ENCODE assay signal across 8 cellular contexts in genomic region chr14:103847439-103847953, GRCh38. TPM values are rescaled to one million over a fixed set of nuclear protein-coding genes. Genes with fewer than 3 reads are reported as not detected.
DNase-seq lines count a peak whose midpoint lies in the region; ATAC-seq and TF ChIP-seq lines count a peak whose summit lies in the region.

Gene PPP1R13B, minus strand, starts transcription at chr14:103847575. Its CDS starts 268 bp downstream, at chr14:103847307.

- H3K9me3 ChIP-seq in naive thymus-derived CD4-positive, alpha-beta T cell (ENCODE audit: control insufficient read depth in 2 of 3, low read length in 3 of 3), result no peaks in the 10 kb centered on the region

- POLR2A ChIA-PET in naive thymus-derived CD4-positive, alpha-beta T cell (lab: Charles Lee), result interaction anchor here (1.5 kb wide), 1 partner anchor 57 kb away, joined by 3 read pairs; no protein-coding TSS in a partner anchor

- peak within 1 kb of the TSS; percentile 51 for H3K27ac Mint-ChIP-seq in activated T-helper 1 cell treated with anti-CD3 and anti-CD28 coated beads, Interleukin-12 subunit alpha, Interleukin-12 subunit beta, Interleukin-2, Interleukin-4 antibody, amounts not matched to agents 30 ng/mL and 10 ng/mL and 1 ng/mL, durations not matched to agents 14 hours and 24 hours and 36 hours
- H3K27ac Mint-ChIP-seq in naive thymus-derived CD4-positive, alpha-beta T cell, result peak within 1 kb of the TSS; percentile 60 to 92 (median 79)
- peak within 1 kb of the TSS; percentile 20 for H3K27ac Mint-ChIP-seq in stimulated activated effector memory CD8-positive, alpha-beta T cell treated with anti-CD3 and anti-CD28 coated beads, Interleukin-12 subunit alpha, Interleukin-12 subunit beta, amount 100 ng/mL, for 72 hours

- peaks cover 15% of the 10 kb centered on the region for H3K4me1 Mint-ChIP-seq in activated T-helper 1 cell treated with anti-CD3 and anti-CD28 coated beads, Interleukin-12 subunit alpha, Interleukin-12 subunit beta, Interleukin-2, Interleukin-4 antibody, amounts not matched to agents 30 ng/mL and 10 ng/mL and 1 ng/mL, durations not matched to agents 14 hours and 24 hours and 36 hours (ENCODE audit: low read depth)
- peaks cover 11 to 24% (median 17%) of the 10 kb centered on the region in 7 donors for H3K4me1 Mint-ChIP-seq in naive thymus-derived CD4-positive, alpha-beta T cell
- peaks cover 9% of the 10 kb centered on the region for H3K4me1 Mint-ChIP-seq in stimulated activated effector memory CD8-positive, alpha-beta T cell treated with anti-CD3 and anti-CD28 coated beads, Interleukin-12 subunit alpha, Interleukin-12 subunit beta, amount 100 ng/mL, for 72 hours

- H3K4me1 ChIP-seq in naive thymus-derived CD4-positive, alpha-beta T cell (ENCODE audit: control insufficient read depth in 2 of 2, insufficient read depth in 2 of 2, low read length in 2 of 2), result no peaks in the 10 kb centered on the region

- no peaks in the 10 kb centered on the region for H3K9me3 Mint-ChIP-seq in activated T-helper 1 cell treated with anti-CD3 and anti-CD28 coated beads, Interleukin-12 subunit alpha, Interleukin-12 subunit beta, Interleukin-2, Interleukin-4 antibody, amounts not matched to agents 30 ng/mL and 10 ng/mL and 1 ng/mL, durations not matched to agents 14 hours and 24 hours and 36 hours
- H3K9me3 Mint-ChIP-seq in naive thymus-derived CD4-positive, alpha-beta T cell, result peaks cover 0 to 2% (median 0%) of the 10 kb centered on the region in 11 donors
- no peaks in the 10 kb centered on the region for H3K9me3 Mint-ChIP-seq in stimulated activated effector memory CD8-positive, alpha-beta T cell treated with anti-CD3 and anti-CD28 coated beads, Interleukin-12 subunit alpha, Interleukin-12 subunit beta, amount 100 ng/mL, for 72 hours

- no peaks in the 10 kb centered on the region for H3K36me3 Mint-ChIP-seq in activated T-helper 1 cell treated with anti-CD3 and anti-CD28 coated beads, Interleukin-12 subunit alpha, Interleukin-12 subunit beta, Interleukin-2, Interleukin-4 antibody, amounts not matched to agents 30 ng/mL and 10 ng/mL and 1 ng/mL, durations not matched to agents 14 hours and 24 hours and 36 hours (ENCODE audit: low read depth)
- H3K36me3 Mint-ChIP-seq in naive thymus-derived CD4-positive, alpha-beta T cell, result peaks cover 0 to 5% (median 2%) of the 10 kb centered on the region in 5 donors
- H3K36me3 Mint-ChIP-seq in stimulated activated effector memory CD8-positive, alpha-beta T cell treated with anti-CD3 and anti-CD28 coated beads, Interleukin-12 subunit alpha, Interleukin-12 subunit beta, amount 100 ng/mL, for 72 hours, result peaks cover 12% of the 10 kb centered on the region

- peaks cover 20% of the 10 kb centered on the region for H3K27me3 Mint-ChIP-seq in activated T-helper 1 cell treated with anti-CD3 and anti-CD28 coated beads, Interleukin-12 subunit alpha, Interleukin-12 subunit beta, Interleukin-2, Interleukin-4 antibody, amounts not matched to agents 30 ng/mL and 10 ng/mL and 1 ng/mL, durations not matched to agents 14 hours and 24 hours and 36 hours (ENCODE audit: insufficient read depth)
- H3K27me3 Mint-ChIP-seq in naive thymus-derived CD4-positive, alpha-beta T cell, result peaks cover 0 to 36% (median 0%) of the 10 kb centered on the region in 5 donors

- H3K27ac ChIP-seq in naive thymus-derived CD4-positive, alpha-beta T cell (ENCODE audit: low read depth, low read length), result peak within 1 kb of the TSS; percentile 67

- ATAC-seq in GM21526 (IDR thresholded peaks at IDR 0.05; ENCODE audit: low FRiP score, unreplicated experiment), result peak; percentile 82
- ATAC-seq in naive thymus-derived CD4-positive, alpha-beta T cell, result peak; percentile 99
- peak; percentile 95 for ATAC-seq in stimulated activated effector memory CD8-positive, alpha-beta T cell treated with anti-CD3 and anti-CD28 coated beads, Interleukin-12 subunit alpha, Interleukin-12 subunit beta, amount 100 ng/mL, for 72 hours

- CTCF ChIA-PET in naive thymus-derived CD4-positive, alpha-beta T cell (lab: Charles Lee), result no interaction called here

- DNase-seq in DMS 273 (lab: John Stamatoyannopoulos, UW; ENCODE audit: unreplicated experiment), result peak; percentile 97
- peak; percentile 95 for DNase-seq in HuH-7.5 (ENCODE audit: low spot score)
- peak; percentile 87 for DNase-seq in activated T-helper 1 cell treated with anti-CD3 and anti-CD28 coated beads, Interleukin-12 subunit alpha, Interleukin-12 subunit beta, Interleukin-2, Interleukin-4 antibody, amounts not matched to agents 30 ng/mL and 10 ng/mL and 1 ng/mL, durations not matched to agents 14 hours and 24 hours and 36 hours (ENCODE audit: low spot score)
- peak; percentile 80 for DNase-seq in fibroblast of gingiva (ENCODE audit: low read depth)
- peak; percentile 85 to 97 (median 91) for DNase-seq in naive thymus-derived CD4-positive, alpha-beta T cell
- DNase-seq in stimulated activated effector memory CD8-positive, alpha-beta T cell treated with anti-CD3 and anti-CD28 coated beads, Interleukin-12 subunit alpha, Interleukin-12 subunit beta, amount 100 ng/mL, for 72 hours (ENCODE audit: low spot score in 2 of 2), result peak; percentile 92 to 93

- H3K4me3 ChIP-seq in naive thymus-derived CD4-positive, alpha-beta T cell (ENCODE audit: low read length), result peak within 1 kb of the TSS; percentile 51

- H3K27me3 ChIP-seq in naive thymus-derived CD4-positive, alpha-beta T cell (ENCODE audit: control insufficient read depth in 2 of 2, insufficient read depth in 2 of 2, low read length in 2 of 2), result no peaks in the 10 kb centered on the region

- H3K4me3 Mint-ChIP-seq in activated T-helper 1 cell treated with anti-CD3 and anti-CD28 coated beads, Interleukin-12 subunit alpha, Interleukin-12 subunit beta, Interleukin-2, Interleukin-4 antibody, amounts not matched to agents 30 ng/mL and 10 ng/mL and 1 ng/mL, durations not matched to agents 14 hours and 24 hours and 36 hours, result peak within 1 kb of the TSS; percentile 85
- peak within 1 kb of the TSS; percentile 78 to 94 (median 89) for H3K4me3 Mint-ChIP-seq in naive thymus-derived CD4-positive, alpha-beta T cell
- H3K4me3 Mint-ChIP-seq in stimulated activated effector memory CD8-positive, alpha-beta T cell treated with anti-CD3 and anti-CD28 coated beads, Interleukin-12 subunit alpha, Interleukin-12 subunit beta, amount 100 ng/mL, for 72 hours, result peak within 1 kb of the TSS; percentile 72

- intact Hi-C loops in activated T-helper 1 cell treated with anti-CD3 and anti-CD28 coated beads, Interleukin-12 subunit alpha, Interleukin-12 subunit beta, Interleukin-2, Interleukin-4 antibody, amounts not matched to agents 30 ng/mL and 10 ng/mL and 1 ng/mL, durations not matched to agents 14 hours and 24 hours and 36 hours (cut with micrococcal nuclease), result loop anchor here (1.0 kb wide), 3 partner anchors 25 to 132 kb away; partner anchors contain the start of genes XRCC3 and ZFYVE21
- intact Hi-C loops in naive thymus-derived CD4-positive, alpha-beta T cell (cut with micrococcal nuclease), result loop anchor here (1.0 to 10.0 kb wide), 8 partner anchors 25 to 905 kb away; partner anchors contain the start of genes XRCC3 (in 2 of the 2), ZFYVE21 (in 2 of the 2) and SIVA1 (in 1 of the 2)

- H3K36me3 ChIP-seq in naive thymus-derived CD4-positive, alpha-beta T cell (ENCODE audit: control insufficient read depth in 2 of 3, insufficient read depth in 3 of 3, low read length in 3 of 3), result no peaks in the 10 kb centered on the region

TF ChIP-seq in PFSK-1, 5 proteins besides CTCF, POLR2A, EP300 and RAD21:
- TF ChIP-seq FOXP2 (optimal IDR thresholded peaks at IDR 0.05; ENCODE audit: borderline replicate concordance, extremely low read depth, extremely low read length, insufficient read depth) (peak; percentile 44), REST (IDR thresholded peaks at IDR 0.05; ENCODE audit: insufficient read depth in 1 of 2, low read depth in 2 of 2, low read length in 2 of 2) (no peak), TAF1 (IDR thresholded peaks at IDR 0.05; ENCODE audit: borderline replicate concordance, insufficient read depth, low read length) (no peak)

RNA-seq across cellular contexts. Expression of gene PPP1R13B, which starts in this region (rescaled TPM):
- polyA plus RNA-seq in PFSK-1 (2012; ENCODE audit: insufficient read length, low read depth), result 8.6 TPM
- total RNA-seq in activated T-helper 1 cell treated with anti-CD3 and anti-CD28 coated beads, Interleukin-12 subunit alpha, Interleukin-12 subunit beta, Interleukin-2, Interleukin-4 antibody, amounts not matched to agents 30 ng/mL and 10 ng/mL and 1 ng/mL, durations not matched to agents 14 hours and 24 hours and 36 hours, result 9.6 and 9.8 TPM in 2 replicates
- total RNA-seq in naive thymus-derived CD4-positive, alpha-beta T cell, result 10 to 100 TPM; 10.8 to 26.8 (median 17.7) TPM
- 1 to 10 TPM; 3.3 to 3.9 TPM for polyA plus RNA-seq in naive thymus-derived CD4-positive, alpha-beta T cell

Comparison
In these comparisons a context has a peak if more than half of its experiments do, and no peak if none do; other contexts are left out.
1. Peak in every context shown above with its lines: DNase-seq, ATAC-seq, H3K4me3 ChIP-seq and H3K27ac ChIP-seq.
2. H3K27ac Mint-ChIP-seq: peak in every context shown above with its lines; median percentile 79 in naive thymus-derived CD4-positive, alpha-beta T cell; 51 in activated T-helper 1 cell treated with anti-CD3 and anti-CD28 coated beads, Interleukin-12 subunit alpha, Interleukin-12 subunit beta, Interleukin-2, Interleukin-4 antibody, amounts not matched to agents 30 ng/mL and 10 ng/mL and 1 ng/mL, durations not matched to agents 14 hours and 24 hours and 36 hours; 20 in stimulated activated effector memory CD8-positive, alpha-beta T cell treated with anti-CD3 and anti-CD28 coated beads, Interleukin-12 subunit alpha, Interleukin-12 subunit beta, amount 100 ng/mL, for 72 hours.